In the genomic region with DNA sequence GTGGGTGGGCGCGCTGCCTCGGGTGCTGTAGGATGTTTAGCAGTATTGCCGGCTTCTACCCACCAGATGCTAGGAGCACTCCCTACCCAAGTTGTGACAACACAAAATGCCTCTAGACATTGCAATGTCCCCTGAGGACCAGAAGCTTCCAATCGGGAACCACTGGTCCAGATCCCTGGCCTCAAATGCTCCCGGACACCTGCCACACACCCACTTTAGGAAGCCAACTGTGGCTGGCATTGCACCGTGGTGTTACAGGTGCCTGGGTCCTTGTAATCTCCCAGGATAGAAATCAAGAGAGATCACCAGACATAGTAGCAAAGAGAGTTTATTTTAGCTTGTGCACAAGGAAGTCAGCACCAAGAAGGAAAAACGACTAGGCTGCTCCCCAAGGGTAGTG, we compare ENCODE assay signal across 24 cellular contexts.
"Had no signal": no experiment of that assay in that cellular context is flagged by ENCODE, and none has a peak within 500 bp of the region (broad histone marks: within the 10 kb centered on the region; RNA-seq: fewer than 3 reads in every experiment).

No MANE protein-coding gene starts in this region.

- H3K27me3 Mint-ChIP-seq: activated CD8-positive, alpha-beta T cell treated with anti-CD3 and anti-CD28 coated beads for 36 hours; brain; effector memory CD8-positive, alpha-beta T cell; type B pancreatic cell had no signal

- H3K27ac ChIP-seq: adrenal gland, ascending aorta, gastrocnemius medialis, right atrium auricular region, SJSA1, thoracic aorta had no signal

- H3K36me3 ChIP-seq: adrenal gland, ascending aorta, gastrocnemius medialis, right atrium auricular region, spleen, thoracic aorta had no signal

- H3K27ac Mint-ChIP-seq: activated CD8-positive, alpha-beta T cell treated with anti-CD3 and anti-CD28 coated beads for 36 hours; brain; effector memory CD8-positive, alpha-beta T cell; type B pancreatic cell had no signal

- H3K4me3 ChIP-seq: adrenal gland, ascending aorta, gastrocnemius medialis, mucosa of descending colon, right atrium auricular region, SJSA1, spleen, thoracic aorta had no signal

- ATAC-seq: activated CD8-positive, alpha-beta T cell treated with anti-CD3 and anti-CD28 coated beads for 36 hours; activated T-cell treated with anti-CD3 and anti-CD28 coated beads, Interleukin-2, amount 50 U/mL, for 4 hours; effector memory CD8-positive, alpha-beta T cell; gastrocnemius medialis; left ventricle myocardium superior; mucosa of descending colon had no signal

- H3K4me1 ChIP-seq: adrenal gland, ascending aorta, gastrocnemius medialis, right atrium auricular region, SJSA1 had no signal

- DNase-seq: activated CD4-positive, alpha-beta T cell treated with anti-CD3 and anti-CD28 coated beads, Interleukin-2, amount 50 U/mL, for 1 hour; activated CD4-positive, CD25-positive, alpha-beta regulatory T cell treated with anti-CD3 and anti-CD28 coated beads, Interleukin-2, amount 50 U/mL, for 72 hours; activated CD8-positive, alpha-beta T cell treated with anti-CD3 and anti-CD28 coated beads for 36 hours; activated naive CD4-positive, alpha-beta T cell treated with Interleukin-2 at 50 U/mL for 16 hours; activated T-cell treated with anti-CD3 and anti-CD28 coated beads, Interleukin-2, amount 50 U/mL, for 4 hours; adrenal gland; cortex of kidney; effector memory CD8-positive, alpha-beta T cell; erythroblast; gastrocnemius medialis; glutamatergic neuron; islet precursor cell; left ventricle myocardium superior; mucosa of descending colon; occipital lobe; spleen; stimulated activated CD4-positive, alpha-beta T cell treated with anti-CD3 and anti-CD28 coated beads, Interleukin-2, amount 100 ng/mL, for 48 hours; stimulated activated naive CD4-positive, alpha-beta T cell treated with Interleukin-2 at 50 U/mL for 16 hours had no signal

- H3K4me3 Mint-ChIP-seq: activated CD8-positive, alpha-beta T cell treated with anti-CD3 and anti-CD28 coated beads for 36 hours; activated T-cell treated with anti-CD3 and anti-CD28 coated beads, Interleukin-2, amount 50 U/mL, for 4 hours; brain; effector memory CD8-positive, alpha-beta T cell; type B pancreatic cell had no signal

- H3K27me3 ChIP-seq: adrenal gland, ascending aorta, gastrocnemius medialis, right atrium auricular region, SJSA1, spleen had no signal

- H3K9me3 ChIP-seq: adrenal gland, ascending aorta, gastrocnemius medialis, mucosa of descending colon, right atrium auricular region, SJSA1, spleen, thoracic aorta had no signal
